ENCODE assay signal across 8 cellular contexts in the genomic region with DNA sequence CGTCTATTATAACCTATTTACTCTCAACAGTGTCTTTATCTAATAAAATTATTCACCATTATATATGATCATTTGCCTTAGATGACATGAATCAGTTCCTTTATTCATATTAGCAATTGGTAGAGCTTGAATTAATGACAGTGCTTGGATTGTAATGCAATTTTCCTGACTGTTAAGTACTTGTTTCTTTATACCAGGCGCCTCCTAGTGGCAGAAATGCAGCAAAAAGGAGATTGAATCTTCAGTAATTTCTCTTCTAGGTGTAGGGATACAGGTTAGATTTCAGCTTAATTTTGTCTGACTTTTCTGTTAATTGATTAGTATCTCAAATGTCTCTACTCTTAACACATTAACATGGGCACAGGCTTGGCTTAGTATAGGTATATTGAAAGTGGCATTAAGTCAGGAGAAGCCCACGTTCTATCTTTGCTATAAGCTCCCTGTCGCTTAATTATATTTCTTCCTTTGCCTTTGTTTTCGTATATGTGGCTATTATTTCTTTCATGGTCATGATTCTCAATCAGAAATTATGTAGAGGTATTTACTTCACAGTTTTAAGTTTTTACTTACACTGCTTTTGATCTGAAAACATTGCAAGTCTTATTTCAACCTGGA. TPM values are rescaled to one million over a fixed set of nuclear protein-coding genes. Genes with fewer than 3 reads are reported as not detected.
DNase-seq lines count a peak whose midpoint lies in the region; ATAC-seq and TF ChIP-seq lines count a peak whose summit lies in the region.

No MANE protein-coding gene starts in this region.

- H2BK15ac ChIP-seq in mesendoderm (replicated peaks; ENCODE audit: low read depth) = no peak overlapping the region

- no peak overlapping the region for H3K18ac ChIP-seq in mesendoderm (ENCODE audit: low read length)

- no peaks in the 10 kb centered on the region for H3K79me1 ChIP-seq in mesendoderm (ENCODE audit: low read length)

- H2BK5ac ChIP-seq in mesendoderm (ENCODE audit: low read length) = no peak overlapping the region

- H3K4me2 ChIP-seq in mesendoderm (ENCODE audit: low read length) = no peak overlapping the region

- H3K4me1 Mint-ChIP-seq in CD14-positive monocyte = no peaks in the 10 kb centered on the region
- H3K4me1 Mint-ChIP-seq in activated CD4-positive, alpha-beta T cell treated with anti-CD3 and anti-CD28 coated beads, Interleukin-2, amount 10 ng/mL, durations not matched to agents 24 days and 14 days = no peaks in the 10 kb centered on the region
- H3K4me1 Mint-ChIP-seq in endodermal cell = peaks cover 3% of the 10 kb centered on the region
- no peaks in the 10 kb centered on the region for H3K4me1 Mint-ChIP-seq in stimulated activated naive CD8-positive, alpha-beta T cell treated with anti-CD3 and anti-CD28 coated beads, Interleukin-15, amount 100 ng/mL, for 72 hours

- no peak overlapping the region for H3K27ac ChIP-seq in endodermal cell (ENCODE audit: low read depth, low read length)
- H3K27ac ChIP-seq in mesendoderm (ENCODE audit: low read depth, low read length) = no peak overlapping the region

- H3K23ac ChIP-seq in mesendoderm (ENCODE audit: low read length) = no peak overlapping the region

- peaks cover 0 to 4% (median 3%) of the 10 kb centered on the region in 3 donors for H3K27me3 Mint-ChIP-seq in CD14-positive monocyte (ENCODE audit: low read depth in 3 of 3)
- peaks cover 29% of the 10 kb centered on the region for H3K27me3 Mint-ChIP-seq in activated CD4-positive, alpha-beta T cell treated with anti-CD3 and anti-CD28 coated beads, Interleukin-2, amount 10 ng/mL, durations not matched to agents 24 days and 14 days
- peaks cover 29% of the 10 kb centered on the region for H3K27me3 Mint-ChIP-seq in endodermal cell (ENCODE audit: insufficient read depth)
- peaks cover 36% of the 10 kb centered on the region for H3K27me3 Mint-ChIP-seq in stimulated activated naive CD8-positive, alpha-beta T cell treated with anti-CD3 and anti-CD28 coated beads, Interleukin-15, amount 100 ng/mL, for 72 hours

- peaks cover 0 to 2% (median 0%) of the 10 kb centered on the region in 7 donors for H3K9me3 Mint-ChIP-seq in CD14-positive monocyte
- H3K9me3 Mint-ChIP-seq in activated CD4-positive, alpha-beta T cell treated with anti-CD3 and anti-CD28 coated beads, Interleukin-2, amount 10 ng/mL, durations not matched to agents 24 days and 14 days = no peaks in the 10 kb centered on the region
- no peaks in the 10 kb centered on the region for H3K9me3 Mint-ChIP-seq in endodermal cell
- no peaks in the 10 kb centered on the region for H3K9me3 Mint-ChIP-seq in stimulated activated naive CD8-positive, alpha-beta T cell treated with anti-CD3 and anti-CD28 coated beads, Interleukin-15, amount 100 ng/mL, for 72 hours

- DNase-seq in CD14-positive monocyte (ENCODE audit: low spot score) (peak; percentile 57), HEK293T (ENCODE audit: extremely low spot score) (peak; percentile 49), NCI-H446 (lab: John Stamatoyannopoulos, UW) (peak; percentile 76 to 79), endodermal cell (peak; percentile 88), mesendoderm (peak; percentile 78)
- peak; percentile 85 for DNase-seq in activated CD4-positive, alpha-beta T cell treated with anti-CD3 and anti-CD28 coated beads, Interleukin-2, amount 10 ng/mL, durations not matched to agents 24 days and 14 days
- DNase-seq in stimulated activated naive CD8-positive, alpha-beta T cell treated with anti-CD3 and anti-CD28 coated beads, Interleukin-15, amount 100 ng/mL, for 72 hours = peak; percentile 35 to 36

- H3K36me3 Mint-ChIP-seq in CD14-positive monocyte = no peaks in the 10 kb centered on the region
- no peaks in the 10 kb centered on the region for H3K36me3 Mint-ChIP-seq in activated CD4-positive, alpha-beta T cell treated with anti-CD3 and anti-CD28 coated beads, Interleukin-2, amount 10 ng/mL, durations not matched to agents 24 days and 14 days (ENCODE audit: low read depth)
- no peaks in the 10 kb centered on the region for H3K36me3 Mint-ChIP-seq in endodermal cell (ENCODE audit: low read depth)

- H3K27me3 ChIP-seq in endodermal cell (ENCODE audit: control insufficient read depth, insufficient read depth, low read length, poor library complexity, severe bottlenecking) (no peaks in the 10 kb centered on the region), mesendoderm (ENCODE audit: insufficient read depth, low read length, poor library complexity) (no peaks in the 10 kb centered on the region)

- H3K27ac Mint-ChIP-seq in CD14-positive monocyte (no peak overlapping the region), endodermal cell (no peak overlapping the region)
- H3K27ac Mint-ChIP-seq in activated CD4-positive, alpha-beta T cell treated with anti-CD3 and anti-CD28 coated beads, Interleukin-2, amount 10 ng/mL, durations not matched to agents 24 days and 14 days = no peak overlapping the region
- no peak overlapping the region for H3K27ac Mint-ChIP-seq in stimulated activated naive CD8-positive, alpha-beta T cell treated with anti-CD3 and anti-CD28 coated beads, Interleukin-15, amount 100 ng/mL, for 72 hours

- TF ChIP-seq CTCF in CD14-positive monocyte (IDR thresholded peaks at IDR 0.05) (peak; percentile 89), endodermal cell (conservative IDR thresholded peaks at IDR 0.05) (peak; percentile 93)

- H3K4me3 Mint-ChIP-seq in CD14-positive monocyte (no peak overlapping the region), endodermal cell (no peak overlapping the region)
- H3K4me3 Mint-ChIP-seq in activated CD4-positive, alpha-beta T cell treated with anti-CD3 and anti-CD28 coated beads, Interleukin-2, amount 10 ng/mL, durations not matched to agents 24 days and 14 days = no peak overlapping the region
- H3K4me3 Mint-ChIP-seq in stimulated activated naive CD8-positive, alpha-beta T cell treated with anti-CD3 and anti-CD28 coated beads, Interleukin-15, amount 100 ng/mL, for 72 hours = no peak overlapping the region

- H3K9me3 ChIP-seq in endodermal cell (ENCODE audit: control insufficient read depth, low read length) = no peaks in the 10 kb centered on the region

- CTCF ChIA-PET in HEK293T (lab: Yijun Ruan, JAX) = interaction anchor here (0.7 to 3.3 kb wide), 12 partner anchors 9 to 577 kb away, joined by 3 to 24 read pairs (median 3); no protein-coding TSS in a partner anchor

- 0 to 70% methylated on average over 1 to 4 of the region's 5 CpGs for WGBS in endodermal cell (ENCODE audit: insufficient coverage in 1 of 2, insufficient read length in 1 of 2), 2 experiments
- WGBS in mesendoderm (ENCODE audit: extremely low coverage, insufficient coverage, low lambda C conversion rate) = 100% methylated on average over 1 of the region's 5 CpGs

- no peak overlapping the region for H2BK120ac ChIP-seq in mesendoderm (ENCODE audit: low read depth, low read length)

- H3K4me3 ChIP-seq in endodermal cell (ENCODE audit: low read length) = no peak overlapping the region
- H3K4me3 ChIP-seq in mesendoderm (ENCODE audit: low read length) = no peak overlapping the region

- H2AK5ac ChIP-seq in mesendoderm (ENCODE audit: low read length) = no peak overlapping the region

- H3K56ac ChIP-seq in mesendoderm (ENCODE audit: low read length) = no peak overlapping the region

- no peaks in the 10 kb centered on the region for H3K36me3 ChIP-seq in endodermal cell (ENCODE audit: control insufficient read depth, insufficient read depth, low read length)
- no peaks in the 10 kb centered on the region for H3K36me3 ChIP-seq in mesendoderm (ENCODE audit: control insufficient read depth, insufficient read depth, low read length)

- no peak overlapping the region for H3K4ac ChIP-seq in mesendoderm (ENCODE audit: low read depth, low read length)

- no peak overlapping the region for H4K5ac ChIP-seq in mesendoderm (ENCODE audit: low read length)

- no peak overlapping the region for H3K9ac ChIP-seq in endodermal cell (ENCODE audit: extremely low read depth, low read length, poor library complexity, severe bottlenecking)
- H3K9ac ChIP-seq in mesendoderm (ENCODE audit: low read length) = no peak overlapping the region

- POLR2A ChIA-PET in HEK293T (lab: Yijun Ruan, JAX) = interaction anchor here (1.4 kb wide), 1 partner anchor 9 kb away, joined by 3 read pairs; a partner anchor contains a TSS

- H3K4me1 ChIP-seq in endodermal cell (ENCODE audit: control insufficient read depth, insufficient read depth, low read length) (no peaks in the 10 kb centered on the region), mesendoderm (ENCODE audit: control insufficient read depth, low read depth, low read length) (no peaks in the 10 kb centered on the region)

- no peak overlapping the region for H4K8ac ChIP-seq in mesendoderm (ENCODE audit: low read depth, low read length)

- no peak for ATAC-seq in stimulated activated naive CD8-positive, alpha-beta T cell treated with anti-CD3 and anti-CD28 coated beads, Interleukin-15, amount 100 ng/mL, for 72 hours
- no peak for ATAC-seq in HG03469 (IDR thresholded peaks at IDR 0.05; ENCODE audit: unreplicated experiment)

- no peaks in the 10 kb centered on the region for H3K79me2 ChIP-seq in mesendoderm (ENCODE audit: control insufficient read depth, insufficient read depth, low read length)

- intact Hi-C loops in CD14-positive monocyte (cut with micrococcal nuclease) = loop anchor here (10.0 kb wide), 3 partner anchors 197 to 467 kb away; no protein-coding TSS in a partner anchor
- intact Hi-C loops in activated CD4-positive, alpha-beta T cell treated with anti-CD3 and anti-CD28 coated beads, Interleukin-2, amount 10 ng/mL, durations not matched to agents 24 days and 14 days (cut with micrococcal nuclease) = loop anchor here (1.0 to 10.0 kb wide), 5 partner anchors 65 to 561 kb away; no protein-coding TSS in a partner anchor

TF ChIP-seq in HEK293T, 16 proteins besides CTCF, POLR2A, EP300 and RAD21 (continues in another document):
- TF ChIP-seq TARDBP (IDR thresholded peaks at IDR 0.05) (no peak), SUZ12 (IDR thresholded peaks at IDR 0.05) (no peak)

RNA-seq across cellular contexts. Expression of a gene that starts 9.1 kb away (rescaled TPM):
- polyA plus RNA-seq in CD14-positive monocyte = under 1 TPM; 0.14 to 0.46 TPM
- 4.8 TPM in 2 replicates for total RNA-seq in activated CD4-positive, alpha-beta T cell treated with anti-CD3 and anti-CD28 coated beads, Interleukin-2, amount 10 ng/mL, durations not matched to agents 24 days and 14 days
- total RNA-seq in endodermal cell = 1 to 10 TPM in 1 of 2 donors, under 1 TPM in 1; 0.53 to 2.8 TPM
- 41.0 TPM for polyA plus RNA-seq in endodermal cell (2013, experiment 1 of 2)
- polyA plus RNA-seq in endodermal cell (2013, experiment 2 of 2) = 32.1 TPM
- polyA plus RNA-seq in mesendoderm (2013, experiment 1 of 2) = 4.3 TPM
- 4.4 TPM for polyA plus RNA-seq in mesendoderm (2013, experiment 2 of 2)

RNA-seq across cellular contexts. Expression of a gene that starts 43.3 kb away (rescaled TPM):
- 10 to 100 TPM in 1 of 2 donors, 1 to 10 TPM in 1; 8.4 to 11.0 TPM for polyA plus RNA-seq in CD14-positive monocyte
- total RNA-seq in activated CD4-positive, alpha-beta T cell treated with anti-CD3 and anti-CD28 coated beads, Interleukin-2, amount 10 ng/mL, durations not matched to agents 24 days and 14 days = 24.3 and 30.3 TPM in 2 replicates
- 10 to 100 TPM; 34.4 to 43.0 TPM for total RNA-seq in endodermal cell
- 26.4 TPM for polyA plus RNA-seq in endodermal cell (2013, experiment 1 of 2)
- polyA plus RNA-seq in endodermal cell (2013, experiment 2 of 2) = 22.5 TPM
- polyA plus RNA-seq in mesendoderm (2013, experiment 1 of 2) = 9.1 TPM
- polyA plus RNA-seq in mesendoderm (2013, experiment 2 of 2) = 9.3 TPM

Comparison
In these comparisons a context has a peak if more than half of its experiments do, and no peak if none do; other contexts are left out.
1. DNase-seq: peak in every context shown above with its lines; median percentile 88 in endodermal cell; 85 in activated CD4-positive, alpha-beta T cell treated with anti-CD3 and anti-CD28 coated beads, Interleukin-2, amount 10 ng/mL, durations not matched to agents 24 days and 14 days; 78 in mesendoderm; 78 in NCI-H446; 57 in CD14-positive monocyte; 49 in HEK293T; 36 in stimulated activated naive CD8-positive, alpha-beta T cell treated with anti-CD3 and anti-CD28 coated beads, Interleukin-15, amount 100 ng/mL, for 72 hours.